In the genomic region with DNA sequence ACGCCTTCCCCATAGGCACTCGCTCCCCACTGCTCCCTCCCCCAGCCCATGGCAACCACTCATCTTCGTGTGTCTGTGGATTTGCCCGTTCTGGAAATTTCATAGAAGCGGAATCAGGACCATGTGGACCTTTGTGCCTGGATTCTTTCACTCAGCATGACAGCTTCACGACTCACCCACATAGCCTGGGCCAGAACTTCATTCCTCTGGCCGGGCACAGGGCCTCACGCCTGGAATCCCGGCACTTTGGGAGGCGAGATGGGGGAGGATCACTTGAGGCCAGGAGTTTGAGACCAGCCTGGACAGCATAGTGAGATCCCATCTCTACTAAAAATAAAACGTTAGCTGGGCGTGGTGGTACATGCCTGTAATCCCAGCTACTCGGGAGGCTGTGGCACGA, we compare ENCODE assay signal across 1 cellular context.
TF ChIP-seq lines count a peak whose summit lies in the region.

No MANE protein-coding gene starts in this region.

TF ChIP-seq in GM12878, 131 proteins besides CTCF, POLR2A, EP300 and RAD21:
- TF ChIP-seq ESRRA (IDR thresholded peaks at IDR 0.05; ENCODE audit: low read length) (no peak), MYC (IDR thresholded peaks at IDR 0.05; ENCODE audit: insufficient read depth, insufficient read length, insufficient replicate concordance, low read length, severe bottlenecking) (no peak), CHD2 (IDR thresholded peaks at IDR 0.05; ENCODE audit: borderline replicate concordance, low read depth, low read length) (no peak), STAT3 (IDR thresholded peaks at IDR 0.05; ENCODE audit: low read depth, low read length) (no peak), SREBF2 (IDR thresholded peaks at IDR 0.05; ENCODE audit: low read length) (no peak), NBN (IDR thresholded peaks at IDR 0.05) (no peak), DPF2 (IDR thresholded peaks at IDR 0.05) (no peak), KDM1A (IDR thresholded peaks at IDR 0.05; ENCODE audit: borderline replicate concordance) (no peak), MYB (IDR thresholded peaks at IDR 0.05; ENCODE audit: borderline replicate concordance, low read depth, low read length) (no peak)
- TF ChIP-seq, protein P1, sequence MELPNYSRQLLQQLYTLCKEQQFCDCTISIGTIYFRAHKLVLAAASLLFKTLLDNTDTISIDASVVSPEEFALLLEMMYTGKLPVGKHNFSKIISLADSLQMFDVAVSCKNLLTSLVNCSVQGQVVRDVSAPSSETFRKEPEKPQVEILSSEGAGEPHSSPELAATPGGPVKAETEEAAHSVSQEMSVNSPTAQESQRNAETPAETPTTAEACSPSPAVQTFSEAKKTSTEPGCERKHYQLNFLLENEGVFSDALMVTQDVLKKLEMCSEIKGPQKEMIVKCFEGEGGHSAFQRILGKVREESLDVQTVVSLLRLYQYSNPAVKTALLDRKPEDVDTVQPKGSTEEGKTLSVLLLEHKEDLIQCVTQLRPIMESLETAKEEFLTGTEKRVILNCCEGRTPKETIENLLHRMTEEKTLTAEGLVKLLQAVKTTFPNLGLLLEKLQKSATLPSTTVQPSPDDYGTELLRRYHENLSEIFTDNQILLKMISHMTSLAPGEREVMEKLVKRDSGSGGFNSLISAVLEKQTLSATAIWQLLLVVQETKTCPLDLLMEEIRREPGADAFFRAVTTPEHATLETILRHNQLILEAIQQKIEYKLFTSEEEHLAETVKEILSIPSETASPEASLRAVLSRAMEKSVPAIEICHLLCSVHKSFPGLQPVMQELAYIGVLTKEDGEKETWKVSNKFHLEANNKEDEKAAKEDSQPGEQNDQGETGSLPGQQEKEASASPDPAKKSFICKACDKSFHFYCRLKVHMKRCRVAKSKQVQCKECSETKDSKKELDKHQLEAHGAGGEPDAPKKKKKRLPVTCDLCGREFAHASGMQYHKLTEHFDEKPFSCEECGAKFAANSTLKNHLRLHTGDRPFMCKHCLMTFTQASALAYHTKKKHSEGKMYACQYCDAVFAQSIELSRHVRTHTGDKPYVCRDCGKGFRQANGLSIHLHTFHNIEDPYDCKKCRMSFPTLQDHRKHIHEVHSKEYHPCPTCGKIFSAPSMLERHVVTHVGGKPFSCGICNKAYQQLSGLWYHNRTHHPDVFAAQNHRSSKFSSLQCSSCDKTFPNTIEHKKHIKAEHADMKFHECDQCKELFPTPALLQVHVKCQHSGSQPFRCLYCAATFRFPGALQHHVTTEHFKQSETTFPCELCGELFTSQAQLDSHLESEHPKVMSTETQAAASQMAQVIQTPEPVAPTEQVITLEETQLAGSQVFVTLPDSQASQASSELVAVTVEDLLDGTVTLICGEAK (IDR thresholded peaks at IDR 0.05; ENCODE audit: borderline replicate concordance) = no peak
- TF ChIP-seq, protein P2, sequence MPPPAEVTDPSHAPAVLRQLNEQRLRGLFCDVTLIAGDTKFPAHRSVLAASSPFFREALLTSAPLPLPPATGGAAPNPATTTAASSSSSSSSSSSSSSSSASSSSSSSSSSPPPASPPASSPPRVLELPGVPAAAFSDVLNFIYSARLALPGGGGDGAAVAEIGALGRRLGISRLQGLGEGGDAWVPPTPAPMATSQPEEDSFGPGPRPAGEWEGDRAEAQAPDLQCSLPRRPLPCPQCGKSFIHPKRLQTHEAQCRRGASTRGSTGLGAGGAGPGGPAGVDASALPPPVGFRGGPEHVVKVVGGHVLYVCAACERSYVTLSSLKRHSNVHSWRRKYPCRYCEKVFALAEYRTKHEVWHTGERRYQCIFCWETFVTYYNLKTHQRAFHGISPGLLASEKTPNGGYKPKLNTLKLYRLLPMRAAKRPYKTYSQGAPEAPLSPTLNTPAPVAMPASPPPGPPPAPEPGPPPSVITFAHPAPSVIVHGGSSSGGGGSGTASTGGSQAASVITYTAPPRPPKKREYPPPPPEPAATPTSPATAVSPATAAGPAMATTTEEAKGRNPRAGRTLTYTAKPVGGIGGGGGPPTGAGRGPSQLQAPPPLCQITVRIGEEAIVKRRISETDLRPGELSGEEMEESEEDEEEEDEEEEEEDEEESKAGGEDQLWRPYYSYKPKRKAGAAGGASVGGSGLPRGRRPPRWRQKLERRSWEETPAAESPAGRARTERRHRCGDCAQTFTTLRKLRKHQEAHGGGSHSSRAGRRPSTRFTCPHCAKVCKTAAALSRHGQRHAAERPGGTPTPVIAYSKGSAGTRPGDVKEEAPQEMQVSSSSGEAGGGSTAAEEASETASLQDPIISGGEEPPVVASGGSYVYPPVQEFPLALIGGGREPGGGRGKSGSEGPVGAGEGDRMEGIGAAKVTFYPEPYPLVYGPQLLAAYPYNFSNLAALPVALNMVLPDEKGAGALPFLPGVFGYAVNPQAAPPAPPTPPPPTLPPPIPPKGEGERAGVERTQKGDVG (CRISPR knock-in tag; IDR thresholded peaks at IDR 0.05) = no peak
- TF ChIP-seq, protein P3, sequence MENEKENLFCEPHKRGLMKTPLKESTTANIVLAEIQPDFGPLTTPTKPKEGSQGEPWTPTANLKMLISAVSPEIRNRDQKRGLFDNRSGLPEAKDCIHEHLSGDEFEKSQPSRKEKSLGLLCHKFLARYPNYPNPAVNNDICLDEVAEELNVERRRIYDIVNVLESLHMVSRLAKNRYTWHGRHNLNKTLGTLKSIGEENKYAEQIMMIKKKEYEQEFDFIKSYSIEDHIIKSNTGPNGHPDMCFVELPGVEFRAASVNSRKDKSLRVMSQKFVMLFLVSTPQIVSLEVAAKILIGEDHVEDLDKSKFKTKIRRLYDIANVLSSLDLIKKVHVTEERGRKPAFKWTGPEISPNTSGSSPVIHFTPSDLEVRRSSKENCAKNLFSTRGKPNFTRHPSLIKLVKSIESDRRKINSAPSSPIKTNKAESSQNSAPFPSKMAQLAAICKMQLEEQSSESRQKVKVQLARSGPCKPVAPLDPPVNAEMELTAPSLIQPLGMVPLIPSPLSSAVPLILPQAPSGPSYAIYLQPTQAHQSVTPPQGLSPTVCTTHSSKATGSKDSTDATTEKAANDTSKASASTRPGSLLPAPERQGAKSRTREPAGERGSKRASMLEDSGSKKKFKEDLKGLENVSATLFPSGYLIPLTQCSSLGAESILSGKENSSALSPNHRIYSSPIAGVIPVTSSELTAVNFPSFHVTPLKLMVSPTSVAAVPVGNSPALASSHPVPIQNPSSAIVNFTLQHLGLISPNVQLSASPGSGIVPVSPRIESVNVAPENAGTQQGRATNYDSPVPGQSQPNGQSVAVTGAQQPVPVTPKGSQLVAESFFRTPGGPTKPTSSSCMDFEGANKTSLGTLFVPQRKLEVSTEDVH (IDR thresholded peaks at IDR 0.05; ENCODE audit: low read depth, partially characterized antibody) = no peak
- TF ChIP-seq, protein P4, sequence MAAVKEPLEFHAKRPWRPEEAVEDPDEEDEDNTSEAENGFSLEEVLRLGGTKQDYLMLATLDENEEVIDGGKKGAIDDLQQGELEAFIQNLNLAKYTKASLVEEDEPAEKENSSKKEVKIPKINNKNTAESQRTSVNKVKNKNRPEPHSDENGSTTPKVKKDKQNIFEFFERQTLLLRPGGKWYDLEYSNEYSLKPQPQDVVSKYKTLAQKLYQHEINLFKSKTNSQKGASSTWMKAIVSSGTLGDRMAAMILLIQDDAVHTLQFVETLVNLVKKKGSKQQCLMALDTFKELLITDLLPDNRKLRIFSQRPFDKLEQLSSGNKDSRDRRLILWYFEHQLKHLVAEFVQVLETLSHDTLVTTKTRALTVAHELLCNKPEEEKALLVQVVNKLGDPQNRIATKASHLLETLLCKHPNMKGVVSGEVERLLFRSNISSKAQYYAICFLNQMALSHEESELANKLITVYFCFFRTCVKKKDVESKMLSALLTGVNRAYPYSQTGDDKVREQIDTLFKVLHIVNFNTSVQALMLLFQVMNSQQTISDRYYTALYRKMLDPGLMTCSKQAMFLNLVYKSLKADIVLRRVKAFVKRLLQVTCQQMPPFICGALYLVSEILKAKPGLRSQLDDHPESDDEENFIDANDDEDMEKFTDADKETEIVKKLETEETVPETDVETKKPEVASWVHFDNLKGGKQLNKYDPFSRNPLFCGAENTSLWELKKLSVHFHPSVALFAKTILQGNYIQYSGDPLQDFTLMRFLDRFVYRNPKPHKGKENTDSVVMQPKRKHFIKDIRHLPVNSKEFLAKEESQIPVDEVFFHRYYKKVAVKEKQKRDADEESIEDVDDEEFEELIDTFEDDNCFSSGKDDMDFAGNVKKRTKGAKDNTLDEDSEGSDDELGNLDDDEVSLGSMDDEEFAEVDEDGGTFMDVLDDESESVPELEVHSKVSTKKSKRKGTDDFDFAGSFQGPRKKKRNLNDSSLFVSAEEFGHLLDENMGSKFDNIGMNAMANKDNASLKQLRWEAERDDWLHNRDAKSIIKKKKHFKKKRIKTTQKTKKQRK (IDR thresholded peaks at IDR 0.05; ENCODE audit: low read depth, low read length) = no peak
- TF ChIP-seq, protein P5, sequence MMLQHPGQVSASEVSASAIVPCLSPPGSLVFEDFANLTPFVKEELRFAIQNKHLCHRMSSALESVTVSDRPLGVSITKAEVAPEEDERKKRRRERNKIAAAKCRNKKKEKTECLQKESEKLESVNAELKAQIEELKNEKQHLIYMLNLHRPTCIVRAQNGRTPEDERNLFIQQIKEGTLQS (IDR thresholded peaks at IDR 0.05; ENCODE audit: borderline replicate concordance, extremely low read depth, low read depth, low read length) = no peak
- TF ChIP-seq, protein P6, sequence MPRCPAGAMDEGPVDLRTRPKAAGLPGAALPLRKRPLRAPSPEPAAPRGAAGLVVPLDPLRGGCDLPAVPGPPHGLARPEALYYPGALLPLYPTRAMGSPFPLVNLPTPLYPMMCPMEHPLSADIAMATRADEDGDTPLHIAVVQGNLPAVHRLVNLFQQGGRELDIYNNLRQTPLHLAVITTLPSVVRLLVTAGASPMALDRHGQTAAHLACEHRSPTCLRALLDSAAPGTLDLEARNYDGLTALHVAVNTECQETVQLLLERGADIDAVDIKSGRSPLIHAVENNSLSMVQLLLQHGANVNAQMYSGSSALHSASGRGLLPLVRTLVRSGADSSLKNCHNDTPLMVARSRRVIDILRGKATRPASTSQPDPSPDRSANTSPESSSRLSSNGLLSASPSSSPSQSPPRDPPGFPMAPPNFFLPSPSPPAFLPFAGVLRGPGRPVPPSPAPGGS (IDR thresholded peaks at IDR 0.05; ENCODE audit: borderline replicate concordance, insufficient read depth, low read depth, low read length, poor library complexity, severe bottlenecking) = no peak
